In genomic region chr6:76707630-76708029, GRCh38 we compare ENCODE assay signal across 28 cellular contexts.
"Had no signal": no experiment of that assay in that cellular context is flagged by ENCODE, and none has a peak within 500 bp of the region (broad histone marks: within the 10 kb centered on the region; RNA-seq: fewer than 3 reads in every experiment).

No MANE protein-coding gene starts in this region.

- H3K27ac Mint-ChIP-seq: activated CD4-positive, alpha-beta memory T cell treated with anti-CD3 and anti-CD28 coated beads for 36 hours; activated CD4-positive, alpha-beta T cell treated with anti-CD3 and anti-CD28 coated beads, Interleukin-2, amount 10 ng/mL, durations not matched to agents 7 days and 5 days; activated naive CD4-positive, alpha-beta T cell treated with anti-CD3 and anti-CD28 coated beads, Interleukin-2, amount 50 U/mL, for 72 hours; activated naive CD8-positive, alpha-beta T cell treated with anti-CD3 and anti-CD28 coated beads, Interleukin-2, amount 50 U/mL, for 24 hours; T-cell had no signal

- ATAC-seq: activated naive CD4-positive, alpha-beta T cell treated with anti-CD3 and anti-CD28 coated beads, Interleukin-2, amount 50 U/mL, for 72 hours; activated naive CD8-positive, alpha-beta T cell treated with anti-CD3 and anti-CD28 coated beads, Interleukin-2, amount 50 U/mL, for 24 hours; activated T-cell treated with anti-CD3 and anti-CD28 coated beads, Interleukin-2, amount 50 U/mL, for 4 hours; body of pancreas; PC-3; T-cell had no signal

- H3K4me3 ChIP-seq: ascending aorta, body of pancreas, SK-N-MC had no signal

- H3K4me1 Mint-ChIP-seq: activated CD4-positive, alpha-beta T cell treated with anti-CD3 and anti-CD28 coated beads, Interleukin-2, amount 10 ng/mL, durations not matched to agents 7 days and 5 days; activated naive CD8-positive, alpha-beta T cell treated with anti-CD3 and anti-CD28 coated beads, Interleukin-2, amount 50 U/mL, for 24 hours; T-cell had no signal

- H3K9me3 ChIP-seq: ascending aorta, body of pancreas had no signal

- H3K36me3 ChIP-seq: ascending aorta had no signal

- DNase-seq: activated CD4-positive, alpha-beta memory T cell treated with anti-CD3 and anti-CD28 coated beads for 36 hours; activated CD4-positive, alpha-beta T cell treated with anti-CD3 and anti-CD28 coated beads, Interleukin-2, amount 10 ng/mL, durations not matched to agents 7 days and 5 days; activated CD4-positive, CD25-positive, alpha-beta regulatory T cell; activated CD8-positive, alpha-beta memory T cell treated with anti-CD3 and anti-CD28 coated beads for 24 hours; activated effector memory CD4-positive, alpha-beta T cell treated with anti-CD3 and anti-CD28 coated beads, Interleukin-2, amount 50 U/mL, for 16 hours; activated naive CD4-positive, alpha-beta T cell treated with Interleukin-2 at 50 U/mL for 16 hours; activated naive CD8-positive, alpha-beta T cell treated with anti-CD3 and anti-CD28 coated beads, Interleukin-2, amount 50 U/mL, for 24 hours; activated T-cell treated with anti-CD3 and anti-CD28 coated beads, Interleukin-2, amount 50 U/mL, for 4 hours; amniotic stem cell; body of pancreas; Kasumi-1; KBM-7; MV-4-11; NCI-H1105 treated with DMSO at 0.1 percent for 48 hours; NCI-H1436 treated with DMSO at 0.1 percent for 48 hours; NCI-H187; NCI-H2081; NCI-H446; NCI-H524; PC-3; SIG-M5; T-cell; T-helper 2 cell; T1000 had no signal

- H3K27me3 ChIP-seq: ascending aorta, body of pancreas had no signal

- H3K36me3 Mint-ChIP-seq: activated CD4-positive, alpha-beta memory T cell treated with anti-CD3 and anti-CD28 coated beads for 36 hours; activated naive CD4-positive, alpha-beta T cell treated with anti-CD3 and anti-CD28 coated beads, Interleukin-2, amount 50 U/mL, for 72 hours; T-cell had no signal

- H3K27me3 Mint-ChIP-seq: activated CD4-positive, alpha-beta memory T cell treated with anti-CD3 and anti-CD28 coated beads for 36 hours; activated CD4-positive, alpha-beta T cell treated with anti-CD3 and anti-CD28 coated beads, Interleukin-2, amount 10 ng/mL, durations not matched to agents 7 days and 5 days; activated naive CD8-positive, alpha-beta T cell treated with anti-CD3 and anti-CD28 coated beads, Interleukin-2, amount 50 U/mL, for 24 hours; T-cell had no signal

- H3K27ac ChIP-seq: ascending aorta, body of pancreas, SK-N-MC, VCaP had no signal

- H3K9me3 Mint-ChIP-seq: activated CD4-positive, alpha-beta memory T cell treated with anti-CD3 and anti-CD28 coated beads for 36 hours; activated CD4-positive, alpha-beta T cell treated with anti-CD3 and anti-CD28 coated beads, Interleukin-2, amount 10 ng/mL, durations not matched to agents 7 days and 5 days; activated naive CD8-positive, alpha-beta T cell treated with anti-CD3 and anti-CD28 coated beads, Interleukin-2, amount 50 U/mL, for 24 hours; activated T-cell treated with anti-CD3 and anti-CD28 coated beads, Interleukin-2, amount 50 U/mL, for 4 hours had no signal

- H3K4me1 ChIP-seq: ascending aorta, body of pancreas had no signal

- H3K4me3 Mint-ChIP-seq: activated CD4-positive, alpha-beta memory T cell treated with anti-CD3 and anti-CD28 coated beads for 36 hours; activated CD4-positive, alpha-beta T cell treated with anti-CD3 and anti-CD28 coated beads, Interleukin-2, amount 10 ng/mL, durations not matched to agents 7 days and 5 days; activated naive CD8-positive, alpha-beta T cell treated with anti-CD3 and anti-CD28 coated beads, Interleukin-2, amount 50 U/mL, for 24 hours; activated T-cell treated with anti-CD3 and anti-CD28 coated beads, Interleukin-2, amount 50 U/mL, for 4 hours; T-cell had no signal
